In the genomic region with DNA sequence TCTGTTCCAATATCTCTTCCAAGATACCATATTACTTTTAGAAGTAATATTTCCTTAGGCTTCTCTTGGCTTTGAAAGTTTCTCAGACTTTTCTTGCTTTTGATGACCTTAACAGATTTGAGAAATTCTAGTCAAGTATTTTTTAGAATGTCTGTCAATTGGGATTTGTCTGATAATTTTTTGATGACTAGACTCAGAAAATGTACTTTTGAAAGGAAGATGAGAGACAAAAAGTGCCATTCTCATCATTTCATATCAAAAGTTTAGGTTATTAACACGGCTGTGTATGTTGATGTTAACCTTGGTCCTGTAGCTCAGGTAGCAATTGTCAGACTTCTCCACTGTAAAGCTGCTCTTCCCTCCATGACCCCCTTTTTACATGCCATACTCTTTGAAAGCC, we compare ENCODE assay signal across 8 cellular contexts.
"Had no signal": no experiment of that assay in that cellular context is flagged by ENCODE, and none has a peak within 500 bp of the region (broad histone marks: within the 10 kb centered on the region; RNA-seq: fewer than 3 reads in every experiment).

No MANE protein-coding gene starts in this region.

- FAIRE-seq: G401.6, GM12878, GM12891, GM12892, GM18507, GM19239 had no signal

- ATAC-seq: GM12878 had no signal

- H3K4me3 ChIP-seq: GM12878 had no signal

- DNase-seq: GDM1, GF-D8 had no signal
